Comparison of ENCODE assay signal across 26 cellular contexts in the genomic region with DNA sequence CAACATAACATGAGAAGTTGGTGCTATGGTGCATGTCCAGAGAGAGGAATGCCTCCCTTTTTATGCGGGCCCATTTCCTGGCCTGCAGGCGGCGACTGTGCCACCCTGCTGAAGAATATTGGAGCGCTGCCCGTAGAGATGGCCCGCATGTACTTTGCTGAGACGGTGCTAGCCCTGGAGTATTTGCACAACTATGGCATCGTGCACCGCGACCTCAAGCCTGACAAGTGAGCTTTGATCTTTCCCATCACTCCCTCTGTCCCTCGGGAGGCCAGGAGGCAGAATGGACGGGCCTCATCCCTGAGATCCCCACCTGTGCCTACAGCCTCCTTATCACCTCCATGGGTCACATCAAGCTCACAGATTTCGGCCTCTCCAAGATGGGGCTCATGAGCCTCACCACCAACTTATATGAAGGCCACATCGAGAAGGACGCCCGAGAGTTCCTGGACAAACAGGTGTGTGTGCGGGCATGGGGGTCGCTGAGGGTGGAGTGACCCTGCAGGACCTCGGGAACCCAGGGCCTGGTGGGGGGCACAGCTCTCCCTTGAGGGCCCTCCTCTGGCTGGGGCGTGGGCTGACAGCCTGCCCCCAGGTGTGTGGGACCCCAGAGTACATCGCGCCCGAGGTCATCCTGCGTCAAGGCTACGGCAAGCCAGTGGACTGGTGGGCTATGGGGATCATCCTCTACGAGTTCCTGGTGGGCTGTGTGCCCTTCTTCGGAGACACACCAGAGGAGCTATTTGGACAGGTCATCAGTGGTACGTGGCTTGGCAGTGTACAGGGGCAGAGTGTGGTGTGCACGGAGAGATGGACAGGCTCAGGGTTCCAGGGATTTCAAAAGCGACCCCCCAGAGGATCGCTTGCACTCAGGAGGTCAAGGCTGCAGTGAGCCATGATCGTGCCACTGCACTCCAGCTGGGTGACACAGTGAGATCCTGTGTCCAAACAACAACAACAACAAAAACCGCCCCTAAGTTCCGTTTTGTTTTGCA. TPM values are rescaled to one million over a fixed set of nuclear protein-coding genes. Genes with fewer than 3 reads are reported as not detected.
DNase-seq lines count a peak whose midpoint lies in the region; ATAC-seq, FAIRE-seq and TF ChIP-seq lines count a peak whose summit lies in the region.
"Had no signal": no experiment of that assay in that cellular context is flagged by ENCODE, and none has a peak within 500 bp of the region (broad histone marks: within the 10 kb centered on the region; RNA-seq: fewer than 3 reads in every experiment).

No MANE protein-coding gene starts in this region.

- H3K9ac ChIP-seq in kidney (ENCODE audit: low read length in 2 of 2), result no peak overlapping the region
- H3K9ac ChIP-seq: SK-N-SH had no signal

- H3K4me1 ChIP-seq in kidney (ENCODE audit: control insufficient read depth in 1 of 2, insufficient read depth in 1 of 2, low read depth in 1 of 2, low read length in 2 of 2), result peaks cover 0 to 4% of the 10 kb centered on the region in 2 donors
- no peaks in the 10 kb centered on the region for H3K4me1 ChIP-seq in pancreas
- peaks cover 0 to 4% of the 10 kb centered on the region in 2 donors for H3K4me1 ChIP-seq in naive thymus-derived CD4-positive, alpha-beta T cell (ENCODE audit: control insufficient read depth in 2 of 2, insufficient read depth in 2 of 2, low read length in 2 of 2)

- H3K9me3 ChIP-seq in kidney (ENCODE audit: control insufficient read depth in 1 of 2, low read length in 2 of 2) (no peaks in the 10 kb centered on the region), pancreas (no peaks in the 10 kb centered on the region)
- no peaks in the 10 kb centered on the region for H3K9me3 ChIP-seq in naive thymus-derived CD4-positive, alpha-beta T cell (ENCODE audit: control insufficient read depth in 2 of 3, low read length in 3 of 3)
- H3K9me3 ChIP-seq: esophagus squamous epithelium, gastroesophageal sphincter, SK-N-SH, thyroid gland had no signal

- no peak overlapping the region for H3K27ac Mint-ChIP-seq in type B pancreatic cell
- H3K27ac Mint-ChIP-seq in naive thymus-derived CD4-positive, alpha-beta T cell, result peak overlapping the region in 1 of 9 donors; percentile 62
- H3K27ac Mint-ChIP-seq: activated naive CD4-positive, alpha-beta T cell treated with anti-CD3 and anti-CD28 coated beads, Interleukin-2, amount 50 U/mL, for 24 hours; nephron had no signal

- DNase-seq in DMS153 treated with DMSO at 0.1 percent for 48 hours (lab: John Stamatoyannopoulos, UW; ENCODE audit: unreplicated experiment) (peak; percentile 13), NCI-H2029 (lab: John Stamatoyannopoulos, UW) (peak; percentile 70), kidney (peak; percentile 68), pancreas (peak in 1 of 6 donors; percentile 49), type B pancreatic cell (ENCODE audit: extremely low spot score, unreplicated experiment) (no peak)
- no peak for DNase-seq in naive thymus-derived CD4-positive, alpha-beta T cell
- DNase-seq: activated CD4-positive, CD25-positive, alpha-beta regulatory T cell treated with anti-CD3 and anti-CD28 coated beads, Interleukin-2, amount 50 U/mL, for 72 hours; activated T-cell treated with anti-CD3 and anti-CD28 coated beads, Interleukin-2, amount 50 U/mL, for 4 hours; effector memory CD4-positive, alpha-beta T cell; esophagus squamous epithelium; IMR-90; kidney glomerular epithelial cell; mesendoderm; MV-4-11; NCI-H1694 treated with DMSO at 0.1 percent for 48 hours; SK-N-SH; stimulated activated naive CD4-positive, alpha-beta T cell treated with Interleukin-2 at 50 U/mL for 16 hours; T1000; thyroid gland had no signal

- H3K27ac ChIP-seq in kidney (ENCODE audit: low read depth in 2 of 2, low read length in 2 of 2) (no peak overlapping the region), pancreas (no peak overlapping the region)
- no peak overlapping the region for H3K27ac ChIP-seq in naive thymus-derived CD4-positive, alpha-beta T cell (ENCODE audit: low read depth, low read length)
- H3K27ac ChIP-seq: esophagus squamous epithelium, gastroesophageal sphincter, skin epidermis, thyroid gland had no signal

- H3K4me1 Mint-ChIP-seq in type B pancreatic cell (ENCODE audit: unreplicated experiment), result peaks cover 4% of the 10 kb centered on the region
- peaks cover 6 to 16% (median 9%) of the 10 kb centered on the region in 7 donors for H3K4me1 Mint-ChIP-seq in naive thymus-derived CD4-positive, alpha-beta T cell

- peaks cover 9% of the 10 kb centered on the region for H3K27me3 Mint-ChIP-seq in type B pancreatic cell
- peaks cover 0 to 6% (median 0%) of the 10 kb centered on the region in 5 donors for H3K27me3 Mint-ChIP-seq in naive thymus-derived CD4-positive, alpha-beta T cell
- H3K27me3 Mint-ChIP-seq: activated naive CD4-positive, alpha-beta T cell treated with anti-CD3 and anti-CD28 coated beads, Interleukin-2, amount 50 U/mL, for 24 hours had no signal

- no peak for FAIRE-seq in kidney (lab: Jason Lieb, UNC)
- FAIRE-seq in pancreas (lab: Jason Lieb, UNC), result no peak

- H3K36me3 Mint-ChIP-seq in type B pancreatic cell, result no peaks in the 10 kb centered on the region
- no peaks in the 10 kb centered on the region for H3K36me3 Mint-ChIP-seq in naive thymus-derived CD4-positive, alpha-beta T cell
- H3K36me3 Mint-ChIP-seq: activated naive CD4-positive, alpha-beta T cell treated with anti-CD3 and anti-CD28 coated beads, Interleukin-2, amount 50 U/mL, for 24 hours had no signal

- H3K9me3 Mint-ChIP-seq in type B pancreatic cell, result no peaks in the 10 kb centered on the region
- peaks cover 0 to 1% (median 0%) of the 10 kb centered on the region in 11 donors for H3K9me3 Mint-ChIP-seq in naive thymus-derived CD4-positive, alpha-beta T cell
- H3K9me3 Mint-ChIP-seq: activated naive CD4-positive, alpha-beta T cell treated with anti-CD3 and anti-CD28 coated beads, Interleukin-2, amount 50 U/mL, for 24 hours; activated T-cell treated with anti-CD3 and anti-CD28 coated beads, Interleukin-2, amount 50 U/mL, for 4 hours; nephron had no signal

- POLR2A ChIA-PET in naive thymus-derived CD4-positive, alpha-beta T cell (lab: Charles Lee), result interaction anchor here (1.9 kb wide), 1 partner anchor 28 kb away, joined by 4 read pairs; no protein-coding TSS in a partner anchor

- H3K4me3 Mint-ChIP-seq in type B pancreatic cell, result no peak overlapping the region
- H3K4me3 Mint-ChIP-seq in naive thymus-derived CD4-positive, alpha-beta T cell, result peak overlapping the region in 2 of 10 donors; percentile 19 to 56
- H3K4me3 Mint-ChIP-seq: activated T-cell treated with anti-CD3 and anti-CD28 coated beads, Interleukin-2, amount 50 U/mL, for 4 hours had no signal

- no peak overlapping the region for H3K4me3 ChIP-seq in kidney (ENCODE audit: low read length in 2 of 2)
- no peak overlapping the region for H3K4me3 ChIP-seq in pancreas
- no peak overlapping the region for H3K4me3 ChIP-seq in naive thymus-derived CD4-positive, alpha-beta T cell (ENCODE audit: low read length)
- H3K4me3 ChIP-seq: esophagus squamous epithelium, gastroesophageal sphincter, skin epidermis, thyroid gland had no signal

- CTCF ChIA-PET in naive thymus-derived CD4-positive, alpha-beta T cell (lab: Charles Lee), result interaction anchor here (0.6 to 1.2 kb wide), 2 partner anchors 95 to 364 kb away, joined by 3 to 4 read pairs; no protein-coding TSS in a partner anchor

- H3K36me3 ChIP-seq in kidney (ENCODE audit: control insufficient read depth in 1 of 2, insufficient read depth in 2 of 2, low read length in 2 of 2) (no peaks in the 10 kb centered on the region), pancreas (no peaks in the 10 kb centered on the region)
- H3K36me3 ChIP-seq in naive thymus-derived CD4-positive, alpha-beta T cell (ENCODE audit: control insufficient read depth in 2 of 3, insufficient read depth in 3 of 3, low read length in 3 of 3), result no peaks in the 10 kb centered on the region
- H3K36me3 ChIP-seq: esophagus squamous epithelium, gastroesophageal sphincter, thyroid gland had no signal

- TF ChIP-seq CTCF in kidney (IDR thresholded peaks at IDR 0.05; ENCODE audit: borderline replicate concordance, extremely low read depth, insufficient read depth), result no peak
- TF ChIP-seq CTCF in pancreas (IDR thresholded peaks at IDR 0.05), result peak in 2 of 4 donors; percentile 15 to 18
- no peak for TF ChIP-seq CTCF in type B pancreatic cell (conservative IDR thresholded peaks at IDR 0.05)

- no peaks in the 10 kb centered on the region for H3K27me3 ChIP-seq in pancreas
- H3K27me3 ChIP-seq in naive thymus-derived CD4-positive, alpha-beta T cell (ENCODE audit: control insufficient read depth in 2 of 2, insufficient read depth in 2 of 2, low read length in 2 of 2), result no peaks in the 10 kb centered on the region
- H3K27me3 ChIP-seq: thyroid gland had no signal

- intact Hi-C loops in kidney (cut with DNase I) (no loop called here), pancreas (cut with DNase I) (no loop called here)
- intact Hi-C loops in naive thymus-derived CD4-positive, alpha-beta T cell (cut with micrococcal nuclease), result no loop called here

- 69 to 74% methylated on average over 34 of the region's 34 CpGs for WGBS in pancreas, 2 donors

- peak; percentile 20 to 60 (median 38) for ATAC-seq in pancreas
- no peak for ATAC-seq in GM21423 (IDR thresholded peaks at IDR 0.05; ENCODE audit: unreplicated experiment)
- ATAC-seq in naive thymus-derived CD4-positive, alpha-beta T cell, result no peak
- ATAC-seq: activated T-cell treated with anti-CD3 and anti-CD28 coated beads, Interleukin-2, amount 50 U/mL, for 4 hours; gastroesophageal sphincter had no signal

RNA-seq across cellular contexts. Expression of a gene that starts 16.2 kb away (rescaled TPM):
- total RNA-seq in kidney (34.7 TPM), pancreas (10 to 100 TPM; 16.2 to 35.9 (median 20.5) TPM), type B pancreatic cell (ENCODE audit: low replicate concordance) (17.9 and 24.6 TPM in 2 replicates)
- polyA plus RNA-seq in kidney (ENCODE audit: insufficient read depth, low read depth, low replicate concordance) (50.9 TPM), pancreas (10 to 100 TPM in 1 of 2 donors, 1 to 10 TPM in 1; 9.4 to 21.0 TPM)
- total RNA-seq in naive thymus-derived CD4-positive, alpha-beta T cell, result 10 to 100 TPM; 14.2 to 29.9 (median 28.1) TPM
- polyA plus RNA-seq in naive thymus-derived CD4-positive, alpha-beta T cell, result 10 to 100 TPM; 43.6 to 52.9 TPM

RNA-seq across cellular contexts. Expression of a gene that starts 22.0 kb away (rescaled TPM):
- total RNA-seq in kidney, result not detected
- polyA plus RNA-seq in kidney (ENCODE audit: insufficient read depth, low read depth, low replicate concordance), result not detected
- under 1 TPM in 2 of 6 donors, not detected in 4; 0.12 to 0.22 TPM for total RNA-seq in pancreas
- not detected for polyA plus RNA-seq in pancreas
- total RNA-seq in type B pancreatic cell (ENCODE audit: low replicate concordance), result not detected in 2 replicates
- total RNA-seq in naive thymus-derived CD4-positive, alpha-beta T cell, result under 1 TPM in 2 of 5 experiments, not detected in 3; 0.32 to 0.41 TPM
- not detected for polyA plus RNA-seq in naive thymus-derived CD4-positive, alpha-beta T cell
- total RNA-seq: esophagus squamous epithelium, gastroesophageal sphincter, IMR-90, pulmonary artery endothelial cell, RPMI7951, thyroid gland had no signal
- polyA plus RNA-seq: IMR-90, SK-N-SH had no signal

RNA-seq across cellular contexts. Expression of a gene that starts 25.9 kb away (rescaled TPM):
- 21.9 TPM for total RNA-seq in kidney
- polyA plus RNA-seq in kidney (ENCODE audit: insufficient read depth, low read depth, low replicate concordance), result 45.6 TPM
- 10 to 100 TPM in 3 of 6 donors, 1 to 10 TPM in 3; 6.3 to 17.2 (median 11.7) TPM for total RNA-seq in pancreas
- polyA plus RNA-seq in pancreas, result 10 to 100 TPM; 19.2 to 27.1 TPM
- 29.7 and 46.8 TPM in 2 replicates for total RNA-seq in type B pancreatic cell (ENCODE audit: low replicate concordance)
- 10 to 100 TPM; 40.1 to 74.2 (median 54.5) TPM for total RNA-seq in naive thymus-derived CD4-positive, alpha-beta T cell
- 10 to 100 TPM; 22.0 to 23.2 TPM for polyA plus RNA-seq in naive thymus-derived CD4-positive, alpha-beta T cell

RNA-seq across cellular contexts. Expression of a gene that starts 26.7 kb away (rescaled TPM):
- total RNA-seq in kidney (0.35 TPM), pancreas (1 to 10 TPM in 1 of 6 donors, under 1 TPM in 5; 0.23 to 1.1 (median 0.84) TPM), type B pancreatic cell (ENCODE audit: low replicate concordance) (1.9 and 3.5 TPM in 2 replicates)
- polyA plus RNA-seq in kidney (ENCODE audit: insufficient read depth, low read depth, low replicate concordance) (0.39 TPM), pancreas (1 to 10 TPM; 5.8 to 7.3 TPM)
- total RNA-seq in naive thymus-derived CD4-positive, alpha-beta T cell, result under 1 TPM in 4 of 5 experiments, not detected in 1; 0.51 to 0.93 (median 0.71) TPM
- polyA plus RNA-seq in naive thymus-derived CD4-positive, alpha-beta T cell, result 1 to 10 TPM in 1 of 2 donors, under 1 TPM in 1; 0.70 to 3.5 TPM

RNA-seq across cellular contexts. Expression of a gene that starts 30.6 kb away (rescaled TPM):
- total RNA-seq in kidney (not detected), pancreas (under 1 TPM in 4 of 6 donors, not detected in 2; 0.19 to 0.86 (median 0.37) TPM), type B pancreatic cell (ENCODE audit: low replicate concordance) (not detected in 2 replicates)
- polyA plus RNA-seq in kidney (ENCODE audit: insufficient read depth, low read depth, low replicate concordance) (not detected), pancreas (1 to 10 TPM; 1.2 to 4.6 TPM)
- total RNA-seq in naive thymus-derived CD4-positive, alpha-beta T cell, result not detected
- polyA plus RNA-seq in naive thymus-derived CD4-positive, alpha-beta T cell, result not detected
- total RNA-seq: activated T-cell treated with anti-CD3 and anti-CD28 coated beads, Interleukin-2, amount 50 U/mL, for 4 hours; esophagus squamous epithelium; IMR-90; pulmonary artery endothelial cell; RPMI7951; thyroid gland had no signal

Comparison
In these comparisons a context has a peak if more than half of its experiments do, and no peak if none do; other contexts are left out.
1. DNase-seq: peak in DMS153 treated with DMSO at 0.1 percent for 48 hours (single experiment), NCI-H2029 (single experiment) and kidney (single experiment); none in type B pancreatic cell (single experiment) and naive thymus-derived CD4-positive, alpha-beta T cell (0 of 9).
2. ATAC-seq: peak in pancreas (4 of 4); none in GM21423 (single experiment) and naive thymus-derived CD4-positive, alpha-beta T cell (single experiment).